ENCODE assay signal across 1 cellular context in the genomic region with DNA sequence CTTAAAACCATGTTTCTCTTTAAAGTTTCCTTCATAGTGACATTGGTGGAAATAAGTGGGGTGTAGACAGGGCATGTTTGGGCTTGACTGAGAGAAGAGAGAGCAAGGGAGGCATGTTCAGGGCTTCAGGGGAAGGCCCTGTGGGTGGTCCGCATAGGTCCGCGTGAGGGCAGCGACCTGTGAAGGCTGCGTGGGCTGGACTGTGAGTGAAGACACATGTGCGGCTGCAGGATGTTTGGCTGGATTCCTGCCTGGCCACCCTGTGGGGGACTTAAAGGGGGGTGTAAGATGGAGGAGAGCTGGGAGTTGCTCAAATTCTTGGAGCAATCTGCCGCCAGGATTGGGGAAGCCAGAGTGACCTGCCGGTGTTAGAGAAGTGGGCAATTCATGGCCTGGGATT.
TF ChIP-seq lines count a peak whose summit lies in the region.

No MANE protein-coding gene starts in this region.

TF ChIP-seq in GM23338, 12 proteins besides CTCF, POLR2A, EP300 and RAD21:
- TF ChIP-seq, protein P1, sequence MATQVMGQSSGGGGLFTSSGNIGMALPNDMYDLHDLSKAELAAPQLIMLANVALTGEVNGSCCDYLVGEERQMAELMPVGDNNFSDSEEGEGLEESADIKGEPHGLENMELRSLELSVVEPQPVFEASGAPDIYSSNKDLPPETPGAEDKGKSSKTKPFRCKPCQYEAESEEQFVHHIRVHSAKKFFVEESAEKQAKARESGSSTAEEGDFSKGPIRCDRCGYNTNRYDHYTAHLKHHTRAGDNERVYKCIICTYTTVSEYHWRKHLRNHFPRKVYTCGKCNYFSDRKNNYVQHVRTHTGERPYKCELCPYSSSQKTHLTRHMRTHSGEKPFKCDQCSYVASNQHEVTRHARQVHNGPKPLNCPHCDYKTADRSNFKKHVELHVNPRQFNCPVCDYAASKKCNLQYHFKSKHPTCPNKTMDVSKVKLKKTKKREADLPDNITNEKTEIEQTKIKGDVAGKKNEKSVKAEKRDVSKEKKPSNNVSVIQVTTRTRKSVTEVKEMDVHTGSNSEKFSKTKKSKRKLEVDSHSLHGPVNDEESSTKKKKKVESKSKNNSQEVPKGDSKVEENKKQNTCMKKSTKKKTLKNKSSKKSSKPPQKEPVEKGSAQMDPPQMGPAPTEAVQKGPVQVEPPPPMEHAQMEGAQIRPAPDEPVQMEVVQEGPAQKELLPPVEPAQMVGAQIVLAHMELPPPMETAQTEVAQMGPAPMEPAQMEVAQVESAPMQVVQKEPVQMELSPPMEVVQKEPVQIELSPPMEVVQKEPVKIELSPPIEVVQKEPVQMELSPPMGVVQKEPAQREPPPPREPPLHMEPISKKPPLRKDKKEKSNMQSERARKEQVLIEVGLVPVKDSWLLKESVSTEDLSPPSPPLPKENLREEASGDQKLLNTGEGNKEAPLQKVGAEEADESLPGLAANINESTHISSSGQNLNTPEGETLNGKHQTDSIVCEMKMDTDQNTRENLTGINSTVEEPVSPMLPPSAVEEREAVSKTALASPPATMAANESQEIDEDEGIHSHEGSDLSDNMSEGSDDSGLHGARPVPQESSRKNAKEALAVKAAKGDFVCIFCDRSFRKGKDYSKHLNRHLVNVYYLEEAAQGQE (IDR thresholded peaks at IDR 0.05; ENCODE audit: unreplicated experiment), result no peak
- TF ChIP-seq ZNF114 (CRISPR knock-in tag; IDR thresholded peaks at IDR 0.05) (no peak), JUNB (IDR thresholded peaks at IDR 0.05; ENCODE audit: unreplicated experiment) (no peak), ETS1 (IDR thresholded peaks at IDR 0.05) (no peak), STAT1 (IDR thresholded peaks at IDR 0.05; ENCODE audit: unreplicated experiment) (no peak), ZNF331 (CRISPR knock-in tag; IDR thresholded peaks at IDR 0.05; ENCODE audit: low read depth) (no peak), EZH2 (IDR thresholded peaks at IDR 0.05; ENCODE audit: low read depth, unreplicated experiment) (no peak), POLR2AphosphoS5 (IDR thresholded peaks at IDR 0.05; ENCODE audit: low read depth) (no peak)
